24 cellular contexts compared by ENCODE assay signal in genomic region chr17:18124346-18125126, GRCh38.
"Had no signal": no experiment of that assay in that cellular context is flagged by ENCODE, and none has a peak within 500 bp of the region (broad histone marks: within the 10 kb centered on the region; RNA-seq: fewer than 3 reads in every experiment).

No MANE protein-coding gene starts in this region.

- H3K4me1 ChIP-seq: parathyroid adenoma, suprapubic skin, transverse colon, vagina had no signal

- H3K79me2 ChIP-seq: parathyroid adenoma had no signal

- H3K27me3 ChIP-seq: gastrocnemius medialis, suprapubic skin, transverse colon, vagina had no signal

- H3K4me2 ChIP-seq: smooth muscle cell had no signal

- ATAC-seq: effector memory CD8-positive, alpha-beta T cell; left lobe of liver; natural killer cell; sciatic nerve; stimulated activated naive CD8-positive, alpha-beta T cell treated with anti-CD3 and anti-CD28 coated beads, Interleukin-15, amount 100 ng/mL, for 72 hours had no signal

- H3K4me3 ChIP-seq: esophagus squamous epithelium, gastrocnemius medialis, lung, smooth muscle cell, suprapubic skin, transverse colon, vagina had no signal

- H3K9me3 ChIP-seq: esophagus squamous epithelium, gastrocnemius medialis, suprapubic skin, transverse colon, vagina had no signal

- H2AFZ ChIP-seq: parathyroid adenoma had no signal

- FAIRE-seq: endometrium, keratinocyte had no signal

- H3K27ac ChIP-seq: esophagus squamous epithelium, parathyroid adenoma, suprapubic skin, transverse colon, vagina had no signal

- DNase-seq: cortex of kidney; effector memory CD8-positive, alpha-beta T cell; erythroblast; esophagus squamous epithelium; foreskin fibroblast; gastrocnemius medialis; head of caudate nucleus; natural killer cell; stimulated activated CD4-positive, alpha-beta T cell treated with anti-CD3 and anti-CD28 coated beads, Interleukin-12 subunit alpha, Interleukin-12 subunit beta, amount 100 ng/mL, for 4 hours; stimulated activated CD4-positive, alpha-beta T cell treated with anti-CD3 and anti-CD28 coated beads, Interleukin-1b, Interleukin-23, amount 100 ng/mL, for 48 hours; stimulated activated CD4-positive, alpha-beta T cell treated with anti-CD3 and anti-CD28 coated beads, Interleukin-4, amount 100 ng/mL, for 1 hour; stimulated activated CD8-positive, alpha-beta memory T cell treated with anti-CD3 and anti-CD28 coated beads, Interleukin-4, amount 100 ng/mL, for 48 hours; stimulated activated naive CD4-positive, alpha-beta T cell; stimulated activated naive CD8-positive, alpha-beta T cell treated with anti-CD3 and anti-CD28 coated beads, Interleukin-15, amount 100 ng/mL, for 72 hours; transverse colon had no signal

- H3K36me3 ChIP-seq: esophagus squamous epithelium, gastrocnemius medialis, suprapubic skin, transverse colon, vagina had no signal

- H3K9ac ChIP-seq: parathyroid adenoma had no signal
